In the genomic region with DNA sequence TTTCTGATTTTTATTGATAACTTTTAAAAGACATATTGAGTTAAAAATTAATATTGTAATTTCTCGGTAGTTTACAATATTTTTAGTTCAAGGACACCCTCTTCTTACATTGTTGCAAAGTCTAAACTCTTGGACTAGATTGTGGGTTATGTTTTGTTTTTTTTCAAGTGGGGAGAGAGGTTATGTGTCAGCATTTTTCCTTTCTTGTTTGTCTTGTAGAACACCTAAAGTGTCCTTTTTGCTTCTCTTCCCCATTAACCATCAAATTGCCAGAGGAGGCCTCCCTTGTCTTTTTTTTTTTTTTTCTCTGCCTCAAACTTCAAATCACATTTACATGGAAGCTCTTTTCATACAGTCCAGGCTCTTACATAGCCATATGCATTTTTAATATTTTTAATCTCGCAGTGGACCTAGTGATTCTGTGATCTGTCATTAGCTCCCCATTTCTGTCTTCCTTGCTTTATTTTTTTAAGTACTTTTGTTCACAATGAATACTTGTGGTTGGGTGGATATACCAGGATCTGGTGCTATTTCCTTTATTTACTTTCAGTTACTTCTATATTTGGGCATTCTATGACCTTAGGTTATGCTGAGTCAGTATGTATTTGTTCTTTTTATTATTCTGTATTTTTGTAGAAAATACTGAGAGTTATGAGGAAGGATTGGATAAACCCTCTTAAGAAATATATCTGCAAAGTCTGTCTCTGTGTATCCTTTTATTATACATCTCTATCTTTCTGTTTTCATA, we compare ENCODE assay signal across 16 cellular contexts.
"Had no signal": no experiment of that assay in that cellular context is flagged by ENCODE, and none has a peak within 500 bp of the region (broad histone marks: within the 10 kb centered on the region; RNA-seq: fewer than 3 reads in every experiment).

No MANE protein-coding gene starts in this region.

- H2AFZ ChIP-seq: neural progenitor cell had no signal

- FAIRE-seq: keratinocyte had no signal

- DNase-seq: activated CD4-positive, alpha-beta T cell treated with anti-CD3 and anti-CD28 coated beads, Interleukin-2, amount 50 U/mL, for 1 hour; activated CD8-positive, alpha-beta memory T cell treated with anti-CD3 and anti-CD28 coated beads for 24 hours; activated naive CD4-positive, alpha-beta T cell; activated naive CD8-positive, alpha-beta T cell treated with anti-CD3 and anti-CD28 coated beads, Interleukin-2, amount 10 ng/mL, durations not matched to agents 7 days and 5 days; aorta; endodermal cell; naive B cell; ovary; sigmoid colon; stimulated activated CD4-positive, alpha-beta T cell treated with anti-CD3 and anti-CD28 coated beads, Interleukin-1b, Interleukin-23, amount 100 ng/mL, for 48 hours; stomach; testis; upper lobe of left lung had no signal

- H3K36me3 ChIP-seq: ovary, sigmoid colon, stomach, upper lobe of left lung had no signal

- H3K9ac ChIP-seq: neural progenitor cell had no signal

- H3K27me3 ChIP-seq: neural progenitor cell, ovary, sigmoid colon, stomach, testis, upper lobe of left lung had no signal

- H3K4me3 ChIP-seq: neural progenitor cell, ovary, sigmoid colon, stomach, testis, upper lobe of left lung had no signal

- H3K27ac ChIP-seq: neural progenitor cell, ovary, sigmoid colon, stomach, testis, upper lobe of left lung had no signal

- H3K4me1 ChIP-seq: neural progenitor cell, sigmoid colon, stomach, testis, upper lobe of left lung had no signal

- ATAC-seq: left lobe of liver had no signal

- H3K9me3 ChIP-seq: ovary, sigmoid colon, testis, upper lobe of left lung had no signal

- H3K4me2 ChIP-seq: neural progenitor cell had no signal
